Comparison of ENCODE assay signal across 8 cellular contexts in genomic region chr4:6909113-6909969, GRCh38. TPM values are rescaled to one million over a fixed set of nuclear protein-coding genes. Genes with fewer than 3 reads are reported as not detected.
A peak's percentile ranks its signal among the peaks of the same experiment; 100 is the strongest.
DNase-seq lines count a peak whose midpoint lies in the region; ATAC-seq, FAIRE-seq and TF ChIP-seq lines count a peak whose summit lies in the region.

Gene TBC1D14, plus strand, starts transcription at chr4:6909826. Its CDS starts 13,564 bp downstream, at chr4:6923390.

- peak within 1 kb of the TSS; percentile 91 for H3K27ac Mint-ChIP-seq in CD8-positive, alpha-beta T cell

- dilution Hi-C loops in endothelial cell of umbilical vein (cut with MboI; ENCODE audit: extremely low pct_ligation_motif_present, low sequenced_read_pairs): no loop called here

- H3K36me3 ChIP-seq in CD8-positive, alpha-beta T cell (ENCODE audit: insufficient read depth, low read length): no peaks in the 10 kb centered on the region
- no peaks in the 10 kb centered on the region for H3K36me3 ChIP-seq in endothelial cell of umbilical vein (ENCODE audit: control insufficient read depth in 2 of 2, extremely low read depth in 1 of 2, insufficient read depth in 2 of 2, low read length in 2 of 2)

- H3K4me3 Mint-ChIP-seq in CD8-positive, alpha-beta T cell: peak within 1 kb of the TSS; percentile 92

- TSS peak; percentile 80 for BruUV-seq in endothelial cell of umbilical vein (replicated peaks; lab: Mats Ljungman, UMichigan)

- no peaks in the 10 kb centered on the region for H3K9me3 ChIP-seq in CD8-positive, alpha-beta T cell (ENCODE audit: low read length)
- H3K9me3 ChIP-seq in endothelial cell of umbilical vein (replicated peaks; ENCODE audit: control insufficient read depth, insufficient read depth, low read length) (no peaks in the 10 kb centered on the region), mononuclear cell (ENCODE audit: low read depth, low read length) (no peaks in the 10 kb centered on the region)

- peak; percentile 85 for ATAC-seq in CD8-positive, alpha-beta T cell
- ATAC-seq in GM19452 (IDR thresholded peaks at IDR 0.05; ENCODE audit: unreplicated experiment): peak; percentile 89

- no peaks in the 10 kb centered on the region for H3K9me1 ChIP-seq in endothelial cell of umbilical vein (replicated peaks; ENCODE audit: control insufficient read depth, extremely low read depth, insufficient read depth, low read length)

- peak within 1 kb of the TSS; percentile 81 for H3K27ac ChIP-seq in CD8-positive, alpha-beta T cell (ENCODE audit: low read depth, low read length)
- H3K27ac ChIP-seq in endothelial cell of umbilical vein (ENCODE audit: insufficient read depth, low read depth, low read length): peak within 1 kb of the TSS; percentile 91

- H2AFZ ChIP-seq in endothelial cell of umbilical vein (ENCODE audit: low read depth, low read length): peak within 1 kb of the TSS; percentile 83

- H3K79me2 ChIP-seq in endothelial cell of umbilical vein (ENCODE audit: control insufficient read depth, insufficient read depth, low read length): no peaks in the 10 kb centered on the region

- H3K4me3 ChIP-seq in CD8-positive, alpha-beta T cell (ENCODE audit: low read depth, low read length): peak within 1 kb of the TSS; percentile 78
- H3K4me3 ChIP-seq in endothelial cell of umbilical vein (replicated peaks in 1 of 3; ENCODE audit: insufficient read depth in 1 of 3, low read depth in 1 of 3, low read length in 3 of 3): peak within 1 kb of the TSS; percentile 65 to 80 (median 73)
- peak within 1 kb of the TSS; percentile 83 for H3K4me3 ChIP-seq in mononuclear cell (ENCODE audit: low read length)

- H3K9ac ChIP-seq in endothelial cell of umbilical vein (replicated peaks; ENCODE audit: extremely low read depth, insufficient read depth, low read length): peak within 1 kb of the TSS; percentile 93

- CTCF ChIA-PET in CD8-positive, alpha-beta T cell (lab: Charles Lee): interaction anchor here (0.9 to 5.4 kb wide), 18 partner anchors 8 to 192 kb away, joined by 3 to 50 read pairs (median 4); partner anchors contain the start of genes GRPEL1 and TADA2B
- CTCF ChIA-PET in endothelial cell of umbilical vein (lab: Charles Lee): interaction anchor here (0.6 to 1.8 kb wide), 17 partner anchors 8 to 188 kb away, joined by 3 to 7 read pairs (median 3); partner anchors contain the start of gene TADA2B

- POLR2A ChIA-PET in CD8-positive, alpha-beta T cell (lab: Charles Lee): interaction anchor here (0.6 to 3.6 kb wide), 22 partner anchors 8 to 269 kb away, joined by 3 to 31 read pairs (median 6); partner anchors contain the start of genes BLOC1S4, GRPEL1, MRFAP1 and TADA2B
- POLR2A ChIA-PET in endothelial cell of umbilical vein (lab: Charles Lee): interaction anchor here (0.6 to 1.4 kb wide), 2 partner anchors 77 to 158 kb away, joined by 3 to 6 read pairs; partner anchors contain the start of gene GRPEL1

- H4K20me1 ChIP-seq in endothelial cell of umbilical vein (replicated peaks; ENCODE audit: control insufficient read depth, extremely low read depth, insufficient read depth, low read length): no peaks in the 10 kb centered on the region

- H3K4me1 Mint-ChIP-seq in CD8-positive, alpha-beta T cell (ENCODE audit: low read depth): peaks cover 53% of the 10 kb centered on the region

- intact Hi-C loops in CD8-positive, alpha-beta T cell (cut with DNase I, micrococcal nuclease): loop anchor here (1.0 to 2.0 kb wide), 9 partner anchors 17 to 269 kb away; partner anchors contain the start of genes BLOC1S4 (in 2 of the 2), KIAA0232 (in 2 of the 2), TADA2B (in 2 of the 2) and GRPEL1 (in 1 of the 2)
- intact Hi-C loops in endothelial cell of umbilical vein (cut with micrococcal nuclease): loop anchor here (1.0 to 5.0 kb wide), 4 partner anchors 63 to 159 kb away; partner anchors contain the start of genes GRPEL1 and TADA2B

- H3K27me3 ChIP-seq in CD8-positive, alpha-beta T cell (ENCODE audit: insufficient read depth, low read length): no peaks in the 10 kb centered on the region
- peaks cover 0 to 9% of the 10 kb centered on the region in 2 experiments for H3K27me3 ChIP-seq in endothelial cell of umbilical vein (ENCODE audit: control insufficient read depth in 2 of 2, insufficient read depth in 2 of 2, low read length in 2 of 2)
- no peaks in the 10 kb centered on the region for H3K27me3 ChIP-seq in mononuclear cell (ENCODE audit: insufficient read depth, low read length)

- no peaks in the 10 kb centered on the region for H3K27me3 Mint-ChIP-seq in CD8-positive, alpha-beta T cell (ENCODE audit: low read depth)

- peaks cover 37% of the 10 kb centered on the region for H3K4me1 ChIP-seq in CD8-positive, alpha-beta T cell (ENCODE audit: insufficient read depth, low read length)
- peaks cover 16% of the 10 kb centered on the region for H3K4me1 ChIP-seq in endothelial cell of umbilical vein (ENCODE audit: control insufficient read depth, extremely low read depth, insufficient read depth, low read length)
- peaks cover 59% of the 10 kb centered on the region for H3K4me1 ChIP-seq in mononuclear cell (ENCODE audit: insufficient read depth, low read length)

- peak; percentile 77 for FAIRE-seq in endothelial cell of umbilical vein (lab: Jason Lieb, UNC)

- peak within 1 kb of the TSS; percentile 95 for H3K4me2 ChIP-seq in endothelial cell of umbilical vein (ENCODE audit: insufficient read depth, low read length)

- DNase-seq in CD8-positive, alpha-beta T cell: peak; percentile 72 to 94 (median 83)
- peak; percentile 88 for DNase-seq in HK-2 (ENCODE audit: unreplicated experiment)
- peak; percentile 81 for DNase-seq in NOMO-1 treated with DMSO at 0.1 percent for 48 hours (lab: John Stamatoyannopoulos, UW; ENCODE audit: unreplicated experiment)
- DNase-seq in activated CD8-positive, alpha-beta memory T cell treated with anti-CD3 and anti-CD28 coated beads, Interleukin-2, amount 50 U/mL, for 4 hours: peak; percentile 84
- peak; percentile 85 for DNase-seq in endothelial cell of umbilical vein (ENCODE audit: low read depth, low spot score)
- DNase-seq in stimulated activated CD8-positive, alpha-beta memory T cell treated with anti-CD3 and anti-CD28 coated beads, Interleukin-4, amount 100 ng/mL, for 1 hour (ENCODE audit: low read depth in 2 of 2, low spot score in 1 of 2): peak; percentile 73

- no peaks in the 10 kb centered on the region for H3K9me3 Mint-ChIP-seq in CD8-positive, alpha-beta T cell

- no peaks in the 10 kb centered on the region for H3K36me3 Mint-ChIP-seq in CD8-positive, alpha-beta T cell

- TF ChIP-seq CTCF in CD8-positive, alpha-beta T cell (IDR thresholded peaks at IDR 0.05): no peak
- TF ChIP-seq CTCF in endothelial cell of umbilical vein (IDR thresholded peaks at IDR 0.05; ENCODE audit: extremely low read depth in 1 of 2, insufficient read depth in 1 of 2, low read depth in 1 of 2, low read length in 2 of 2): peak in 1 of 2 donors; percentile 23

- TF ChIP-seq POLR2A in endothelial cell of umbilical vein (IDR thresholded peaks at IDR 0.05; ENCODE audit: low read depth, low read length): peak; percentile 56

TF ChIP-seq in endothelial cell of umbilical vein, 7 proteins besides CTCF, POLR2A, EP300 and RAD21:
- TF ChIP-seq POLR2AphosphoS5 (IDR thresholded peaks at IDR 0.05; ENCODE audit: insufficient read depth, low read depth, low read length) (peak; percentile 45), MAX (IDR thresholded peaks at IDR 0.05; ENCODE audit: insufficient read depth, insufficient read length) (no peak)
TF ChIP-seq in endothelial cell of umbilical vein: peak in this region for 1.

RNA-seq across cellular contexts. Expression of gene TBC1D14, which starts in this region (rescaled TPM):
- 10 to 100 TPM; 29.2 to 30.9 TPM for total RNA-seq in CD8-positive, alpha-beta T cell
- 23.3 and 24.8 TPM in 2 replicates for total RNA-seq in endothelial cell of umbilical vein
- 22.2 and 23.7 TPM in 2 replicates for polyA plus RNA-seq in endothelial cell of umbilical vein
- 23.4 and 23.9 TPM in 2 replicates for polyA plus RNA-seq in endothelial cell of umbilical vein (2011; cell fraction: cytosol; rRNA removed)
- 25.6 and 30.0 TPM in 2 replicates for polyA plus RNA-seq in endothelial cell of umbilical vein (2011; cell fraction: nucleus; rRNA removed)
- polyA plus RNA-seq in endothelial cell of umbilical vein (2012): 21.0 and 23.3 TPM in 2 replicates
- polyA minus RNA-seq in endothelial cell of umbilical vein: 28.1 and 29.0 TPM in 2 replicates
- polyA minus RNA-seq in endothelial cell of umbilical vein (2011; cell fraction: cytosol; rRNA and poly(A)+ RNA removed): 16.4 TPM
- 13.9 and 14.3 TPM in 2 replicates for polyA minus RNA-seq in endothelial cell of umbilical vein (2011; cell fraction: nucleus; rRNA and poly(A)+ RNA removed)
- 35.4 TPM for total RNA-seq in mononuclear cell

Comparison
In these comparisons a context has a peak if more than half of its experiments do, and no peak if none do; other contexts are left out.
1. Peak in every context shown above with its lines: DNase-seq, ATAC-seq, H3K4me3 ChIP-seq and H3K27ac ChIP-seq.